ENCODE assay signal across 9 cellular contexts in genomic region chr15:60004846-60005351, GRCh38. TPM values are rescaled to one million over a fixed set of nuclear protein-coding genes. Genes with fewer than 3 reads are reported as not detected.
DNase-seq lines count a peak whose midpoint lies in the region; ATAC-seq, FAIRE-seq and TF ChIP-seq lines count a peak whose summit lies in the region.
"Had no signal": no experiment of that assay in that cellular context is flagged by ENCODE, and none has a peak within 500 bp of the region (broad histone marks: within the 10 kb centered on the region; RNA-seq: fewer than 3 reads in every experiment).

No MANE protein-coding gene starts in this region.

- H3K27me3 ChIP-seq in tibial artery = peaks cover 0 to 98% of the 10 kb centered on the region in 2 donors

- H3K4me1 Mint-ChIP-seq in activated naive CD4-positive, alpha-beta T cell treated with anti-CD3 and anti-CD28 coated beads for 36 hours (ENCODE audit: low read depth) = peaks cover 34% of the 10 kb centered on the region
- H3K4me1 Mint-ChIP-seq in activated T-cell treated with anti-CD3 and anti-CD28 coated beads, Interleukin-2, amount 50 U/mL, for 24 hours (ENCODE audit: low read depth) = peaks cover 43% of the 10 kb centered on the region

- CTCF ChIA-PET in activated naive CD4-positive, alpha-beta T cell treated with anti-CD3 and anti-CD28 coated beads for 36 hours (lab: Charles Lee) = interaction anchor here (0.8 to 2.5 kb wide), 6 partner anchors 8 to 295 kb away, joined by 3 to 14 read pairs (median 5); no protein-coding TSS in a partner anchor

- no peak overlapping the region for H3K9ac ChIP-seq in kidney (ENCODE audit: low read length in 2 of 2)

- H3K27me3 Mint-ChIP-seq in activated naive CD4-positive, alpha-beta T cell treated with anti-CD3 and anti-CD28 coated beads for 36 hours (ENCODE audit: low read depth) = peaks cover 89% of the 10 kb centered on the region
- peaks cover 97% of the 10 kb centered on the region for H3K27me3 Mint-ChIP-seq in activated T-cell treated with anti-CD3 and anti-CD28 coated beads, Interleukin-2, amount 50 U/mL, for 24 hours

- peak; percentile 25 for DNase-seq in activated naive CD4-positive, alpha-beta T cell treated with anti-CD3 and anti-CD28 coated beads for 36 hours
- DNase-seq in activated naive CD4-positive, alpha-beta T cell treated with anti-CD3 and anti-CD28 coated beads, Interleukin-2, amount 50 U/mL, for 16 hours = no peak
- peak; percentile 62 for DNase-seq in activated T-cell treated with anti-CD3 and anti-CD28 coated beads, Interleukin-2, amount 50 U/mL, for 24 hours
- DNase-seq in kidney (peak; percentile 73), tibial artery (no peak), activated gamma-delta T cell (lab: John Stamatoyannopoulos, UW) (no peak), GF-D8 (lab: John Stamatoyannopoulos, UW) (no peak)

- intact Hi-C loops in activated naive CD4-positive, alpha-beta T cell treated with anti-CD3 and anti-CD28 coated beads for 36 hours (cut with micrococcal nuclease) = loop anchor here (2.0 to 10.0 kb wide), 4 partner anchors 72 to 470 kb away; partner anchors contain the start of gene ICE2
- intact Hi-C loops in kidney (cut with DNase I) = no loop called here
- intact Hi-C loops in tibial artery (cut with DNase I; ENCODE audit: low total_unique reads) = no loop called here

- H3K4me1 ChIP-seq in kidney (ENCODE audit: control insufficient read depth in 1 of 2, insufficient read depth in 1 of 2, low read depth in 1 of 2, low read length in 2 of 2) = peaks cover 3 to 14% of the 10 kb centered on the region in 2 donors
- peaks cover 0 to 37% (median 33%) of the 10 kb centered on the region in 4 donors for H3K4me1 ChIP-seq in tibial artery

- no peak overlapping the region for H3K4me3 ChIP-seq in kidney (ENCODE audit: low read length in 2 of 2)
- peak overlapping the region; percentile 35 to 49 for H3K4me3 ChIP-seq in tibial artery
- H3K4me3 ChIP-seq: lung had no signal

- no peak overlapping the region for H3K27ac Mint-ChIP-seq in activated naive CD4-positive, alpha-beta T cell treated with anti-CD3 and anti-CD28 coated beads for 36 hours
- H3K27ac Mint-ChIP-seq in activated T-cell treated with anti-CD3 and anti-CD28 coated beads, Interleukin-2, amount 50 U/mL, for 24 hours = peak overlapping the region; percentile 87

- H3K9me3 Mint-ChIP-seq in activated naive CD4-positive, alpha-beta T cell treated with anti-CD3 and anti-CD28 coated beads for 36 hours = no peaks in the 10 kb centered on the region
- H3K9me3 Mint-ChIP-seq in activated T-cell treated with anti-CD3 and anti-CD28 coated beads, Interleukin-2, amount 50 U/mL, for 24 hours = no peaks in the 10 kb centered on the region

- no peak overlapping the region for H3K27ac ChIP-seq in kidney (ENCODE audit: low read depth in 2 of 2, low read length in 2 of 2)
- H3K27ac ChIP-seq in tibial artery = no peak overlapping the region

- H3K4me3 Mint-ChIP-seq in activated naive CD4-positive, alpha-beta T cell treated with anti-CD3 and anti-CD28 coated beads for 36 hours = peak overlapping the region; percentile 82
- H3K4me3 Mint-ChIP-seq in activated T-cell treated with anti-CD3 and anti-CD28 coated beads, Interleukin-2, amount 50 U/mL, for 24 hours = peak overlapping the region; percentile 82

- no peak for TF ChIP-seq CTCF in kidney (IDR thresholded peaks at IDR 0.05; ENCODE audit: borderline replicate concordance, extremely low read depth, insufficient read depth)
- TF ChIP-seq CTCF in tibial artery (IDR thresholded peaks at IDR 0.05) = no peak

- H3K36me3 ChIP-seq in kidney (ENCODE audit: control insufficient read depth in 1 of 2, insufficient read depth in 2 of 2, low read length in 2 of 2) = no peaks in the 10 kb centered on the region
- no peaks in the 10 kb centered on the region for H3K36me3 ChIP-seq in tibial artery

- no peak for ATAC-seq in GM21737 (IDR thresholded peaks at IDR 0.05; ENCODE audit: unreplicated experiment)

- no peaks in the 10 kb centered on the region for H3K9me3 ChIP-seq in kidney (ENCODE audit: control insufficient read depth in 1 of 2, low read length in 2 of 2)
- H3K9me3 ChIP-seq in tibial artery = no peaks in the 10 kb centered on the region

- no peaks in the 10 kb centered on the region for H3K36me3 Mint-ChIP-seq in activated naive CD4-positive, alpha-beta T cell treated with anti-CD3 and anti-CD28 coated beads for 36 hours (ENCODE audit: low read depth)
- H3K36me3 Mint-ChIP-seq in activated T-cell treated with anti-CD3 and anti-CD28 coated beads, Interleukin-2, amount 50 U/mL, for 24 hours (ENCODE audit: low read depth) = peaks cover 2% of the 10 kb centered on the region

- no peak for FAIRE-seq in kidney (lab: Jason Lieb, UNC)

RNA-seq across cellular contexts. Expression of gene FOXB1, which starts 0.8 kb away (rescaled TPM):
- not detected for total RNA-seq in activated naive CD4-positive, alpha-beta T cell treated with anti-CD3 and anti-CD28 coated beads for 36 hours
- total RNA-seq in kidney = not detected
- not detected for polyA plus RNA-seq in kidney (ENCODE audit: insufficient read depth, low read depth, low replicate concordance)
- total RNA-seq: lung had no signal

Comparison
In these comparisons a context has a peak if more than half of its experiments do, and no peak if none do; other contexts are left out.
1. DNase-seq: peak in activated naive CD4-positive, alpha-beta T cell treated with anti-CD3 and anti-CD28 coated beads for 36 hours (single experiment), activated T-cell treated with anti-CD3 and anti-CD28 coated beads, Interleukin-2, amount 50 U/mL, for 24 hours (single experiment) and kidney (single experiment); none in activated naive CD4-positive, alpha-beta T cell treated with anti-CD3 and anti-CD28 coated beads, Interleukin-2, amount 50 U/mL, for 16 hours (single experiment), tibial artery (0 of 2), activated gamma-delta T cell (single experiment) and GF-D8 (single experiment).
2. H3K4me3 ChIP-seq: peak in tibial artery (2 of 2); none in kidney (0 of 2).